In the genomic region with DNA sequence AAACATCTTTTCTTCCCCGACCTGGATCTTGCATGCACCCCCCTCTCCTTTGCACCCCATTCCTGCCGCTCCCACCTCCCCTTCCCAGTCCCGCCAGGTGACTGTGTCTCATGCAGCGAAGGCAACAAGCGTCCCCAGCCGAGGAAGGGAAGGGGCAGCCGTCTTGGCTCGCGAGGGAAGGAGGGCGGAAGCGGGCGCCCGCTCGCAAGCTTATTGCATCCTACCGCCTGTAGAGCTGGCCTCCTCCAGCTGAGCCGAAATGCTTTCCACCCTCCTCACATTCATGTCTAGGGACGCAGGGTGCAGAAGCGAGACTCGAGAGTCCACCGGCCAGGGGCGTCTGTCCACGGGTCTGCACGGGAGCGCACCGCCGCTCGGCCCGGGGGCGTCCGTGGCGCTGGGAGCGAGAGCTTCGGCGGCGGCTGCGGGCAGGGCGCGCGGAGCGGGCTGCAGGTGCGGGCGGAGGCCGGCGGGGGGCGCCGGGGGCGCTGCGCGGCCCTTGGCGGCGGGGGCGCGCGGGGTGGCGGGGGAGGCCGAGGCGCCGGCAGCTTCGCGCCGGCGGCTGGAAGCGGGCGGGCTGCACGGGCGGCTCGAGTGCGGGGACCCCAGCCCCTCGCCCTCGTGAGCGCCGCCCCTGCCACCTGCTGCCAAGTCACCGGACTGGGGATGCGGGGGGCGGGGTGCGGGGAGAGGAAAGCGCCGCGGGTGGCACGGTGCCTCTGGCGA, we compare ENCODE assay signal across 11 cellular contexts. TPM values are rescaled to one million over a fixed set of nuclear protein-coding genes. Genes with fewer than 3 reads are reported as not detected.
DNase-seq lines count a peak whose midpoint lies in the region; ATAC-seq lines count a peak whose summit lies in the region.
"Had no signal": no experiment of that assay in that cellular context is flagged by ENCODE, and none has a peak within 500 bp of the region (broad histone marks: within the 10 kb centered on the region; RNA-seq: fewer than 3 reads in every experiment).

Gene KCNIP4, minus strand, starts transcription at position 426 of the 726 bp plus-strand sequence.

- H3K4me1 Mint-ChIP-seq in activated CD8-positive, alpha-beta T cell treated with anti-CD3 and anti-CD28 coated beads, Interleukin-2, amount 10 ng/mL, durations not matched to agents 7 days and 5 days (ENCODE audit: low read depth): no peaks in the 10 kb centered on the region

- peak; percentile 81 for ATAC-seq in activated CD8-positive, alpha-beta T cell treated with anti-CD3 and anti-CD28 coated beads, Interleukin-2, amount 10 ng/mL, durations not matched to agents 7 days and 5 days
- no peak for ATAC-seq in GM21423 (IDR thresholded peaks at IDR 0.05; ENCODE audit: unreplicated experiment)

- no peak within 1 kb of the TSS for H3K27ac Mint-ChIP-seq in activated CD8-positive, alpha-beta T cell treated with anti-CD3 and anti-CD28 coated beads, Interleukin-2, amount 10 ng/mL, durations not matched to agents 7 days and 5 days

- peak within 1 kb of the TSS; percentile 68 for H3K4me3 ChIP-seq in skeletal muscle satellite cell (ENCODE audit: low read length)
- H3K4me3 ChIP-seq: BLaER1 treated with 17β-estradiol and CSF1 and Interleukin-3, amounts not matched to agents 10 nM and 100 nM had no signal

- no peaks in the 10 kb centered on the region for H3K9me3 Mint-ChIP-seq in activated CD8-positive, alpha-beta T cell treated with anti-CD3 and anti-CD28 coated beads, Interleukin-2, amount 10 ng/mL, durations not matched to agents 7 days and 5 days (ENCODE audit: insufficient read depth)

- no peaks in the 10 kb centered on the region for H3K36me3 Mint-ChIP-seq in activated CD8-positive, alpha-beta T cell treated with anti-CD3 and anti-CD28 coated beads, Interleukin-2, amount 10 ng/mL, durations not matched to agents 7 days and 5 days (ENCODE audit: low read depth)

- H3K36me3 ChIP-seq in skeletal muscle satellite cell (ENCODE audit: insufficient read depth, low read length): no peaks in the 10 kb centered on the region
- H3K36me3 ChIP-seq: BLaER1 treated with 17β-estradiol and CSF1 and Interleukin-3, amounts not matched to agents 10 nM and 100 nM had no signal

- POLR2A ChIA-PET in activated CD8-positive, alpha-beta T cell treated with anti-CD3 and anti-CD28 coated beads, Interleukin-2, amount 10 ng/mL, durations not matched to agents 7 days and 5 days (lab: Charles Lee): interaction anchor here (0.6 kb wide), 1 partner anchor 158 kb away, joined by 3 read pairs; no protein-coding TSS in a partner anchor

- H3K27me3 Mint-ChIP-seq in activated CD8-positive, alpha-beta T cell treated with anti-CD3 and anti-CD28 coated beads, Interleukin-2, amount 10 ng/mL, durations not matched to agents 7 days and 5 days (ENCODE audit: low read depth): peaks cover 24% of the 10 kb centered on the region

- peak within 1 kb of the TSS; percentile 77 for H3K4me2 ChIP-seq in skeletal muscle satellite cell (ENCODE audit: low read length)
- H3K4me2 ChIP-seq: BLaER1 treated with 17β-estradiol and CSF1 and Interleukin-3, amounts not matched to agents 10 nM and 100 nM had no signal

- H3K4me1 ChIP-seq in skeletal muscle satellite cell (ENCODE audit: control insufficient read depth, insufficient read depth, low read length): peaks cover 8% of the 10 kb centered on the region

- CTCF ChIA-PET in activated CD8-positive, alpha-beta T cell treated with anti-CD3 and anti-CD28 coated beads, Interleukin-2, amount 10 ng/mL, durations not matched to agents 7 days and 5 days (lab: Charles Lee): interaction anchor here (0.8 to 1.5 kb wide), 3 partner anchors 158 to 441 kb away, joined by 3 to 4 read pairs (median 3); no protein-coding TSS in a partner anchor

- peaks cover 44% of the 10 kb centered on the region for H3K27me3 ChIP-seq in skeletal muscle satellite cell (ENCODE audit: control insufficient read depth, insufficient read depth, low read length)
- H3K27me3 ChIP-seq: BLaER1 treated with 17β-estradiol and CSF1 and Interleukin-3, amounts not matched to agents 10 nM and 100 nM had no signal

- intact Hi-C loops in head of caudate nucleus (cut with DNase I): no loop called here

- H3K4me3 Mint-ChIP-seq in activated CD8-positive, alpha-beta T cell treated with anti-CD3 and anti-CD28 coated beads, Interleukin-2, amount 10 ng/mL, durations not matched to agents 7 days and 5 days: peak within 1 kb of the TSS; percentile 37

- no peaks in the 10 kb centered on the region for H3K9me3 ChIP-seq in skeletal muscle satellite cell (replicated peaks; ENCODE audit: low read length)

- H3K9ac ChIP-seq in skeletal muscle satellite cell (ENCODE audit: low read depth, low read length): peak within 1 kb of the TSS; percentile 26
- H3K9ac ChIP-seq: BLaER1 treated with 17β-estradiol and CSF1 and Interleukin-3, amounts not matched to agents 10 nM and 100 nM had no signal

- DNase-seq in NCI-H2227 (lab: John Stamatoyannopoulos, UW; ENCODE audit: unreplicated experiment) (peak; percentile 10), NCI-H2227 treated with DMSO at 0.1 percent for 48 hours (lab: John Stamatoyannopoulos, UW) (no peak), head of caudate nucleus (peak in 38 of 42 donors; percentile 9 to 72 (median 41)), MV-4-11 (lab: John Stamatoyannopoulos, UW) (no peak), mucosa of gallbladder (ENCODE audit: low spot score) (no peak)
- DNase-seq in activated CD8-positive, alpha-beta T cell treated with anti-CD3 and anti-CD28 coated beads, Interleukin-2, amount 10 ng/mL, durations not matched to agents 7 days and 5 days: no peak

RNA-seq across cellular contexts. Expression of gene KCNIP4, which starts in this region (rescaled TPM):
- total RNA-seq in activated CD8-positive, alpha-beta T cell treated with anti-CD3 and anti-CD28 coated beads, Interleukin-2, amount 10 ng/mL, durations not matched to agents 7 days and 5 days: not detected
- under 0.01 TPM in 1 of 2 replicates, not detected in the other for total RNA-seq in skeletal muscle satellite cell (2012; rRNA removed)
- 3.3 TPM for total RNA-seq in mucosa of gallbladder
- total RNA-seq: mononuclear cell, RPMI7951 had no signal

Comparison
In these comparisons a context has a peak if more than half of its experiments do, and no peak if none do; other contexts are left out.
1. DNase-seq: peak in NCI-H2227 (single experiment) and head of caudate nucleus (38 of 42); none in NCI-H2227 treated with DMSO at 0.1 percent for 48 hours (single experiment), activated CD8-positive, alpha-beta T cell treated with anti-CD3 and anti-CD28 coated beads, Interleukin-2, amount 10 ng/mL, durations not matched to agents 7 days and 5 days (single experiment), MV-4-11 (single experiment) and mucosa of gallbladder (single experiment).
2. Peak in ATAC-seq in activated CD8-positive, alpha-beta T cell treated with anti-CD3 and anti-CD28 coated beads, Interleukin-2, amount 10 ng/mL, durations not matched to agents 7 days and 5 days; RNA of the gene not detected or under 1 TPM.